Comparison of ENCODE assay signal across 28 cellular contexts in genomic region chr1:7098641-7099040, GRCh38.
"Had no signal": no experiment of that assay in that cellular context is flagged by ENCODE, and none has a peak within 500 bp of the region (broad histone marks: within the 10 kb centered on the region; RNA-seq: fewer than 3 reads in every experiment).

No MANE protein-coding gene starts in this region.

- ATAC-seq: activated CD8-positive, alpha-beta T cell treated with anti-CD3 and anti-CD28 coated beads for 36 hours; activated naive CD4-positive, alpha-beta T cell treated with anti-CD3 and anti-CD28 coated beads, Interleukin-2, amount 50 U/mL, for 72 hours; Panc1 had no signal

- H3K27me3 Mint-ChIP-seq: activated CD4-positive, alpha-beta T cell treated with anti-CD3 and anti-CD28 coated beads, Interleukin-2, amount 10 ng/mL, durations not matched to agents 24 days and 14 days had no signal

- H3K27ac Mint-ChIP-seq: activated CD4-positive, alpha-beta T cell treated with anti-CD3 and anti-CD28 coated beads, Interleukin-2, amount 10 ng/mL, durations not matched to agents 24 days and 14 days; activated CD8-positive, alpha-beta T cell treated with anti-CD3 and anti-CD28 coated beads for 36 hours; activated naive CD4-positive, alpha-beta T cell treated with anti-CD3 and anti-CD28 coated beads, Interleukin-2, amount 50 U/mL, for 72 hours; activated T-helper 2 cell treated with anti-CD3 and anti-CD28 coated beads, Interferon-gamma antibody, Interleukin-2, Interleukin-4, amounts not matched to agents 10 μg/mL and 5 μg/mL and 100 μg/mL, durations not matched to agents 14 hours and 24 hours and 36 hours; T-helper 1 cell treated with Interleukin-12 subunit alpha and Interleukin-12 subunit beta and Interleukin-4 antibody, amounts not matched to agents 30 μg/mL and 1 μg/mL, for 36 hours; T-helper 2 cell treated with Interferon-gamma antibody and Interleukin-4, amounts not matched to agents 5 μg/mL and 100 μg/mL, for 36 hours had no signal

- H3K4me3 ChIP-seq: adrenal gland, SJSA1 had no signal

- H3K27ac ChIP-seq: adrenal gland, SJSA1 had no signal

- H3K36me3 Mint-ChIP-seq: activated naive CD4-positive, alpha-beta T cell treated with anti-CD3 and anti-CD28 coated beads, Interleukin-2, amount 50 U/mL, for 72 hours; brain had no signal

- H3K4me1 Mint-ChIP-seq: activated CD4-positive, alpha-beta T cell treated with anti-CD3 and anti-CD28 coated beads, Interleukin-2, amount 10 ng/mL, durations not matched to agents 24 days and 14 days had no signal

- H3K9me3 ChIP-seq: adrenal gland, SJSA1, SK-N-SH had no signal

- H3K4me1 ChIP-seq: adrenal gland, SJSA1 had no signal

- H3K4me3 Mint-ChIP-seq: activated CD4-positive, alpha-beta T cell treated with anti-CD3 and anti-CD28 coated beads, Interleukin-2, amount 10 ng/mL, durations not matched to agents 24 days and 14 days; activated CD8-positive, alpha-beta T cell treated with anti-CD3 and anti-CD28 coated beads for 36 hours; brain; T-helper 1 cell treated with Interleukin-12 subunit alpha and Interleukin-12 subunit beta and Interleukin-4 antibody, amounts not matched to agents 30 μg/mL and 1 μg/mL, for 36 hours; T-helper 2 cell treated with Interferon-gamma antibody and Interleukin-4, amounts not matched to agents 5 μg/mL and 100 μg/mL, for 36 hours had no signal

- DNase-seq: activated CD4-positive, alpha-beta T cell treated with anti-CD3 and anti-CD28 coated beads, Interleukin-2, amount 10 ng/mL, durations not matched to agents 24 days and 14 days; activated CD4-positive, alpha-beta T cell treated with anti-CD3 and anti-CD28 coated beads, Interleukin-2, amount 50 U/mL, for 4 hours; activated CD8-positive, alpha-beta T cell treated with anti-CD3 and anti-CD28 coated beads for 36 hours; activated gamma-delta T cell; activated naive CD4-positive, alpha-beta T cell treated with Interleukin-2 at 50 U/mL for 16 hours; activated T-cell treated with anti-CD3 and anti-CD28 coated beads, Interleukin-2, amount 50 U/mL, for 1 hour; adrenal gland; caudate nucleus; cerebellar nuclear complex; NCI-H1092 treated with DMSO at 0.1 percent for 48 hours; NCI-H1417; NCI-H146; NCI-H187; NCI-H2029 treated with DMSO at 0.1 percent for 48 hours; NCI-H2107; NCI-H2171; NCI-H510A; NCI-H526; NCI-H774; SHP77 treated with DMSO at 0.1 percent for 48 hours; SK-N-SH had no signal

- H3K27me3 ChIP-seq: adrenal gland, SJSA1 had no signal

- H3K36me3 ChIP-seq: adrenal gland, SJSA1 had no signal

- H3K9me3 Mint-ChIP-seq: activated CD4-positive, alpha-beta T cell treated with anti-CD3 and anti-CD28 coated beads, Interleukin-2, amount 10 ng/mL, durations not matched to agents 24 days and 14 days; activated CD8-positive, alpha-beta T cell treated with anti-CD3 and anti-CD28 coated beads for 36 hours; activated naive CD4-positive, alpha-beta T cell treated with anti-CD3 and anti-CD28 coated beads, Interleukin-2, amount 50 U/mL, for 72 hours; activated T-helper 2 cell treated with anti-CD3 and anti-CD28 coated beads, Interferon-gamma antibody, Interleukin-2, Interleukin-4, amounts not matched to agents 10 μg/mL and 5 μg/mL and 100 μg/mL, durations not matched to agents 14 hours and 24 hours and 36 hours; brain had no signal
